In genomic region chr2:157405398-157405797, GRCh38 we compare ENCODE assay signal across 2 cellular contexts. TPM values are rescaled to one million over a fixed set of nuclear protein-coding genes. Genes with fewer than 3 reads are reported as not detected.
"Had no signal": no experiment of that assay in that cellular context is flagged by ENCODE, and none has a peak within 500 bp of the region (broad histone marks: within the 10 kb centered on the region; RNA-seq: fewer than 3 reads in every experiment).

No MANE protein-coding gene starts in this region.

RNA-seq across cellular contexts. Expression of gene CYTIP, which starts 38.5 kb away (rescaled TPM):
- total RNA-seq: SJSA1, smooth muscle cell had no signal
